8 cellular contexts compared by ENCODE assay signal in the genomic region with DNA sequence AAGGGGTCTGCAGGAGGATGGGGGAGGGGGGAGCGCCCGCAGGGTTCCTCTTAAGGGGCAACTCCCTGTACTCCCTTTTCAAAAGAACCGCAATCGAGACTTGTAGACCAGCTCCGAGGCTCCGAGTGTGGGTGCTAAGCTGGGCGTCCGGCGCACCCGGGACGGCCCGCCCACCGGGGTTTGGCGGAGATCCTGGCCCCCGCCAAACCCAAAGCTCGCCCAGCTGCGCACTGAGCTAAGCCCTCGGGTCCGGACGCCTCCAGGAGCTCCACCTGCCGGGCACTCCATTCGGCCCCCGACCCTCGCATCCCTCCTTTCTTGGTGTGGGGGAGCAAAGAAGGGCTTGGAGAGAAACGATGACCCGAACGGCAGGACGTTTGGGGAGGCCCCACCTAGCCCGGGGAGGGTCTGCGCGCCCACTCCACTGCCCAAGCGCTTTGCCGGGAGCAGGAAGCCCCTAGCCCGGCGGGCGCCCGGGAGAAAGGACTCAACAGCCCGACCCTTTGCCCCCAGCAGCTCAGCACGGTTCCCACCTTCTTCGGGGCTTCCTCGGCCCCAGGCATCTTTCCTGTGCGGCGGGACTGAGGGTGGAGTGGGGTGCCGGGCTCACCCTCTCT. TPM values are rescaled to one million over a fixed set of nuclear protein-coding genes. Genes with fewer than 3 reads are reported as not detected.
A peak's percentile ranks its signal among the peaks of the same experiment; 100 is the strongest.
DNase-seq lines count a peak whose midpoint lies in the region; ATAC-seq and TF ChIP-seq lines count a peak whose summit lies in the region.

No MANE protein-coding gene starts in this region.

- H3K9me3 Mint-ChIP-seq in natural killer cell treated with Interleukin-12 subunit alpha and Interleukin-12 subunit beta and Interleukin-15 and Interleukin-18, amount 100 ng/mL, for 72 hours: no peaks in the 10 kb centered on the region

- no peak overlapping the region for H3K27ac Mint-ChIP-seq in natural killer cell treated with Interleukin-12 subunit alpha and Interleukin-12 subunit beta and Interleukin-15 and Interleukin-18, amount 100 ng/mL, for 72 hours

- ATAC-seq in natural killer cell treated with Interleukin-12 subunit alpha and Interleukin-12 subunit beta and Interleukin-15 and Interleukin-18, amount 100 ng/mL, for 72 hours: peak in 1 of 2 donors; percentile 45
- ATAC-seq in HG02981 (IDR thresholded peaks at IDR 0.05; ENCODE audit: unreplicated experiment): no peak

- H3K4me1 Mint-ChIP-seq in natural killer cell treated with Interleukin-12 subunit alpha and Interleukin-12 subunit beta and Interleukin-15 and Interleukin-18, amount 100 ng/mL, for 72 hours (ENCODE audit: low read depth in 2 of 2): peaks cover 7 to 9% of the 10 kb centered on the region in 2 donors

- no peaks in the 10 kb centered on the region for H3K36me3 Mint-ChIP-seq in natural killer cell treated with Interleukin-12 subunit alpha and Interleukin-12 subunit beta and Interleukin-15 and Interleukin-18, amount 100 ng/mL, for 72 hours

- peak overlapping the region; percentile 54 for H3K4me3 Mint-ChIP-seq in natural killer cell treated with Interleukin-12 subunit alpha and Interleukin-12 subunit beta and Interleukin-15 and Interleukin-18, amount 100 ng/mL, for 72 hours

- H3K4me3 ChIP-seq in AG04449 (ENCODE audit: low read depth, low read length): peak overlapping the region; percentile 20; the same call in 1 of the 2 replicates
- H3K4me3 ChIP-seq in LNCaP clone FGC (ENCODE audit: low read depth, low read length): peak overlapping the region; percentile 38
- H3K4me3 ChIP-seq in epithelial cell of proximal tubule (ENCODE audit: low read depth, low read length): peak overlapping the region; percentile 56

- TF ChIP-seq CTCF in AG04449 (IDR thresholded peaks at IDR 0.05; ENCODE audit: insufficient read depth, low read length, missing control alignments) (no peak), LNCaP clone FGC (IDR thresholded peaks at IDR 0.05; ENCODE audit: control insufficient read depth, extremely low read depth, insufficient read depth) (peak; percentile 28; the same call in 1 of the 2 replicates), epithelial cell of proximal tubule (conservative IDR thresholded peaks at IDR 0.05; ENCODE audit: low read depth, low read length) (peak; percentile 51)

- POLR2A ChIA-PET in AG04449 (lab: Yijun Ruan, JAX): no interaction called here

- DNase-seq in AG04449 (ENCODE audit: low read depth, low spot score) (no peak), LNCaP clone FGC (ENCODE audit: low read depth) (no peak), epithelial cell of proximal tubule (ENCODE audit: low read depth) (no peak), NCI-H1092 treated with DMSO at 0.1 percent for 48 hours (lab: John Stamatoyannopoulos, UW) (no peak), NCI-H1436 (lab: John Stamatoyannopoulos, UW) (no peak), Kasumi-1 (lab: John Stamatoyannopoulos, UW) (no peak)
- no peak for DNase-seq in natural killer cell treated with Interleukin-12 subunit alpha and Interleukin-12 subunit beta and Interleukin-15 and Interleukin-18, amount 100 ng/mL, for 72 hours (ENCODE audit: low spot score)

- CTCF ChIA-PET in AG04449 (lab: Yijun Ruan, JAX): interaction anchor here (0.8 kb wide), 1 partner anchor 97 kb away, joined by 3 read pairs; no protein-coding TSS in a partner anchor

- H3K27me3 Mint-ChIP-seq in natural killer cell treated with Interleukin-12 subunit alpha and Interleukin-12 subunit beta and Interleukin-15 and Interleukin-18, amount 100 ng/mL, for 72 hours: peaks cover 58% of the 10 kb centered on the region in 2 donors

RNA-seq across cellular contexts. Expression of gene AFAP1L2, which starts 0.6 kb away (rescaled TPM):
- total RNA-seq in epithelial cell of proximal tubule: 9.6 and 14.2 TPM in 2 replicates
- 1 to 10 TPM; 1.3 to 8.8 TPM for total RNA-seq in natural killer cell treated with Interleukin-12 subunit alpha and Interleukin-12 subunit beta and Interleukin-15 and Interleukin-18, amount 100 ng/mL, for 72 hours
